Comparison of ENCODE assay signal across 20 cellular contexts in the genomic region with DNA sequence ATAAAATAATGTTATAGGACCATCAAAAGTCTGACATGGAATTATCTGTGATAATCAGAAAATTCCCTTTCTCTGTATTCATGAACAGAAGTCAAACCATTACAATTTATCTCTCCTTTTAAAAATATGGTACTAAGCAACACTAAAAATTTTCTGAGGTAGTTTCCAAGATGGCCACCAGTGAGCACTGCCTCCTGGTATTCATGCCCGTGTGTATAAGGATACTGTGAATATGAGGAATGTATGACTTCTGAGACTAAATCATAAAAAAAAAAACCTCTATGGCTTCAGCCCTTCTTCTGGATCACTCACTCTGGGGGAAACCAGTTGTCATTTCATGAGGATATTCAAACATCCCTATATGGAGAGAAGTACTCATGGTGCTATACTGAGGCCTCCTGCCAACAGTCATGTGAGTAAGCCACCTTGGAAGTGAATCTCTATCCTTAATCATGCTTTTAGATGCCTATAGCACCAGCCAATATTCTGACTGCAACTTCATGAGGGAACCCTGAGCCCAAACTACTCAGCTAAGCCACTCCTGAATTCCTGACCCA. TPM values are rescaled to one million over a fixed set of nuclear protein-coding genes. Genes with fewer than 3 reads are reported as not detected.
DNase-seq lines count a peak whose midpoint lies in the region; ATAC-seq and TF ChIP-seq lines count a peak whose summit lies in the region.
"Had no signal": no experiment of that assay in that cellular context is flagged by ENCODE, and none has a peak within 500 bp of the region (broad histone marks: within the 10 kb centered on the region; RNA-seq: fewer than 3 reads in every experiment).

No MANE protein-coding gene starts in this region.

- H3K4me1 ChIP-seq in osteoblast (ENCODE audit: insufficient read depth, low read length) = peaks cover 42% of the 10 kb centered on the region
- no peaks in the 10 kb centered on the region for H3K4me1 ChIP-seq in body of pancreas
- H3K4me1 ChIP-seq: psoas muscle, tibial nerve had no signal

- no peaks in the 10 kb centered on the region for H4K20me1 ChIP-seq in osteoblast (ENCODE audit: insufficient read depth, low read length)

- H3K4me3 ChIP-seq in osteoblast (ENCODE audit: insufficient read depth, low read length) (no peak overlapping the region), body of pancreas (no peak overlapping the region)
- H3K4me3 ChIP-seq: psoas muscle, tibial nerve had no signal

- peaks cover 71% of the 10 kb centered on the region for H3K36me3 ChIP-seq in osteoblast (ENCODE audit: insufficient read depth, low read length)
- H3K36me3 ChIP-seq in body of pancreas (replicated peaks in 1 of 2; ENCODE audit: insufficient read depth in 1 of 2, low read depth in 2 of 2) = peaks cover 0 to 9% of the 10 kb centered on the region in 2 donors

- peak; percentile 86 for DNase-seq in EH (ENCODE audit: low read depth)
- peak; percentile 41 for DNase-seq in LHCN-M2 (ENCODE audit: low read depth)
- no peak for DNase-seq in central memory CD8-positive, alpha-beta T cell (ENCODE audit: low spot score in 2 of 2)
- peak; percentile 69 for DNase-seq in osteoblast (ENCODE audit: insufficient read length, low spot score, missing footprints)
- no peak for DNase-seq in activated CD4-positive, CD25-positive, alpha-beta regulatory T cell (lab: John Stamatoyannopoulos, UW)
- no peak for DNase-seq in body of pancreas
- DNase-seq: activated effector memory CD4-positive, alpha-beta T cell treated with Interleukin-2 at 50 U/mL for 16 hours; anterior cingulate cortex; CD4-positive, CD25-positive, alpha-beta regulatory T cell; cortex of kidney; NCI-H2029 treated with DMSO at 0.1 percent for 48 hours; psoas muscle; SHP77; T-helper 2 cell had no signal

- ATAC-seq in central memory CD8-positive, alpha-beta T cell (replicated peaks; ENCODE audit: extremely low read depth, poor library complexity, severe bottlenecking) = no peak
- ATAC-seq in body of pancreas (no peak), GM21786 (IDR thresholded peaks at IDR 0.05; ENCODE audit: unreplicated experiment) (no peak)
- ATAC-seq: stimulated activated memory B cell treated with anti-CD40 and anti-IgM and Interleukin-4, amounts not matched to agents 10 μg/mL and 1 μg/mL and 100 μg/mL, for 72 hours; WTC11 had no signal

- H3K27ac ChIP-seq in osteoblast (ENCODE audit: low read depth, low read length) (peak overlapping the region; percentile 65), body of pancreas (no peak overlapping the region)
- H3K27ac ChIP-seq: psoas muscle, tibial nerve had no signal

- 92 to 95% methylated on average over 1 of the region's 1 CpG for WGBS in body of pancreas, 2 donors

- no peaks in the 10 kb centered on the region for H3K27me3 Mint-ChIP-seq in central memory CD8-positive, alpha-beta T cell
- H3K27me3 Mint-ChIP-seq: CD4-positive, CD25-positive, alpha-beta regulatory T cell; IgD-negative memory B cell; stimulated activated memory B cell treated with anti-CD40 and anti-IgM and Interleukin-4, amounts not matched to agents 10 μg/mL and 1 μg/mL and 100 μg/mL, for 72 hours had no signal

- no peak overlapping the region for H3K4me3 Mint-ChIP-seq in central memory CD8-positive, alpha-beta T cell
- H3K4me3 Mint-ChIP-seq: CD4-positive, CD25-positive, alpha-beta regulatory T cell; IgD-negative memory B cell; nephron; stimulated activated memory B cell treated with anti-CD40 and anti-IgM and Interleukin-4, amounts not matched to agents 10 μg/mL and 1 μg/mL and 100 μg/mL, for 72 hours; WTC11 had no signal

- H3K36me3 Mint-ChIP-seq in central memory CD8-positive, alpha-beta T cell (ENCODE audit: insufficient read depth) = peaks cover 42% of the 10 kb centered on the region

- intact Hi-C loops in body of pancreas (cut with DNase I) = no loop called here

- H3K9me3 Mint-ChIP-seq in central memory CD8-positive, alpha-beta T cell = no peaks in the 10 kb centered on the region
- H3K9me3 Mint-ChIP-seq: CD4-positive, CD25-positive, alpha-beta regulatory T cell; IgD-negative memory B cell; nephron; stimulated activated memory B cell treated with anti-CD40 and anti-IgM and Interleukin-4, amounts not matched to agents 10 μg/mL and 1 μg/mL and 100 μg/mL, for 72 hours; WTC11 had no signal

- H3K9me3 ChIP-seq in osteoblast (ENCODE audit: low read depth, low read length) (no peaks in the 10 kb centered on the region), body of pancreas (no peaks in the 10 kb centered on the region)
- H3K9me3 ChIP-seq: psoas muscle, tibial nerve had no signal

- TF ChIP-seq CTCF in osteoblast (IDR thresholded peaks at IDR 0.05; ENCODE audit: extremely low read depth, low read depth, low read length) (no peak), body of pancreas (IDR thresholded peaks at IDR 0.05) (no peak)

- peak overlapping the region; percentile 22 for H3K27ac Mint-ChIP-seq in central memory CD8-positive, alpha-beta T cell (ENCODE audit: low read depth)
- H3K27ac Mint-ChIP-seq: nephron; stimulated activated memory B cell treated with anti-CD40 and anti-IgM and Interleukin-4, amounts not matched to agents 10 μg/mL and 1 μg/mL and 100 μg/mL, for 72 hours; WTC11 had no signal

- H3K27me3 ChIP-seq in osteoblast (ENCODE audit: insufficient read depth, low read length) (no peaks in the 10 kb centered on the region), body of pancreas (no peaks in the 10 kb centered on the region)
- H3K27me3 ChIP-seq: tibial nerve had no signal

- H3K79me2 ChIP-seq in osteoblast (ENCODE audit: insufficient read depth, low read length) = peaks cover 13% of the 10 kb centered on the region

- H3K4me2 ChIP-seq in osteoblast (ENCODE audit: insufficient read depth, low read length) = no peak overlapping the region

- no peak overlapping the region for H2AFZ ChIP-seq in osteoblast (ENCODE audit: low read length)

- no peaks in the 10 kb centered on the region for H3K4me1 Mint-ChIP-seq in central memory CD8-positive, alpha-beta T cell
- H3K4me1 Mint-ChIP-seq: IgD-negative memory B cell; nephron; stimulated activated memory B cell treated with anti-CD40 and anti-IgM and Interleukin-4, amounts not matched to agents 10 μg/mL and 1 μg/mL and 100 μg/mL, for 72 hours had no signal

- no peak for TF ChIP-seq POLR2A in body of pancreas (IDR thresholded peaks at IDR 0.05)

RNA-seq across cellular contexts. Expression of gene SIRT1, which starts 41.1 kb away (rescaled TPM):
- total RNA-seq in LHCN-M2 (2014; rRNA removed) (14.7 and 17.8 TPM in 2 replicates), osteoblast (19.9 and 20.3 TPM in 2 replicates), body of pancreas (10 to 100 TPM; 13.5 to 15.8 TPM)
- polyA plus RNA-seq in LHCN-M2 (2012) = 3.9 TPM

Comparison
In these comparisons a context has a peak if more than half of its experiments do, and no peak if none do; other contexts are left out.
1. DNase-seq: peak in EH (single experiment), LHCN-M2 (single experiment) and osteoblast (single experiment); none in central memory CD8-positive, alpha-beta T cell (0 of 2), activated CD4-positive, CD25-positive, alpha-beta regulatory T cell (0 of 4) and body of pancreas (0 of 4).